Comparison of ENCODE assay signal across 14 cellular contexts in the genomic region with DNA sequence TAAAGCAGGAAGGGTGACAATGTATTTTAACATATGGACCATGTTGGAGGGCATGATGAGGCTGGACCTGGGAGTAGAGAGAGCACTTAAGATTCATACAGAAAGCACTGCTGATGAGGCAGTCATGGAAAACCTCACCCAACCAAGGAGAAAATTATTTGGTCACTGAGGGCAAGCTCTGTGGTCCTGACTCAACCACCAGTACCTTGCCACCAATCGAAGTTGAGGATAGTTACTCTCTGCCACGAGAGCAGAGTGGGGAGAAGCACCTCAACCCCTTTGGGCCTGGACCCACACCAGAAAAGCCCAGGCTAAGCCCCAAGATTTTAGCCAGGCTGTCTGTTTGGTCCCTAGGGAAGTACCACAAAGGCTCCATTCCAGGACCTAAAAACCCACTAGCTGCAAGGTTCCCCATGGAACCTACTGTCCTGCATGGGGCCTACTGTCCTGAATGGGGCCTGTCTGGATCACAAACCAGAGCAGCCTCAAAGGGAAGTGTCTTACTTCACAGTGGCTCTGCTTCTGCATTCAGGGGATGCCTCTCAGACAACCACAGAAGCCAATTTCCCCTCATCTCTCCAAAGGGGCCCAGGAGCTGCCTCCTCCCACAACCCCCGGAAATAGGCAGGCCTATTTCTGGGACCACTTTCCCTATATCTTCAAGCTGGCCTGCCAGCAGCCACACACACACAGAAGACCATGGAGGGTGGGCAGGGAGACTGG. TPM values are rescaled to one million over a fixed set of nuclear protein-coding genes. Genes with fewer than 3 reads are reported as not detected.
DNase-seq lines count a peak whose midpoint lies in the region; ATAC-seq, FAIRE-seq and TF ChIP-seq lines count a peak whose summit lies in the region.
"Had no signal": no experiment of that assay in that cellular context is flagged by ENCODE, and none has a peak within 500 bp of the region (broad histone marks: within the 10 kb centered on the region; RNA-seq: fewer than 3 reads in every experiment).

No MANE protein-coding gene starts in this region.

- TF ChIP-seq POLR2A in GM12892 (IDR thresholded peaks at IDR 0.05; ENCODE audit: low read depth, low read length) (peak; percentile 30), erythroblast (IDR thresholded peaks at IDR 0.05; ENCODE audit: low read length) (peak; percentile 30)

- DNase-seq in GM12892 (ENCODE audit: insufficient read length) (no peak), MV-4-11 (lab: John Stamatoyannopoulos, UW) (peak; percentile 89), erythroblast (lab: John Stamatoyannopoulos, UW) (no peak)
- DNase-seq: activated naive CD4-positive, alpha-beta T cell treated with Interleukin-2 at 50 U/mL for 16 hours; CD4-positive, alpha-beta T cell; effector memory CD8-positive, alpha-beta T cell; EL; foreskin melanocyte; immature natural killer cell; mesenchymal stem cell; NCI-H1092 had no signal

- no peak for FAIRE-seq in GM12892 (lab: Jason Lieb, UNC)

- ATAC-seq in GM18907 (IDR thresholded peaks at IDR 0.05; ENCODE audit: unreplicated experiment) = no peak
- no peak for ATAC-seq in HG03378 (IDR thresholded peaks at IDR 0.05; ENCODE audit: unreplicated experiment)
- ATAC-seq: activated CD4-positive, CD25-positive, alpha-beta regulatory T cell treated with anti-CD3 and anti-CD28 coated beads, Interleukin-2, amount 50 U/mL, for 24 hours; effector memory CD8-positive, alpha-beta T cell had no signal

RNA-seq across cellular contexts. Expression of gene CCDC71, which starts 4.2 kb away (rescaled TPM):
- polyA plus RNA-seq in GM12892 (2012; ENCODE audit: missing spikeins) = 15.7 TPM

RNA-seq across cellular contexts. Expression of gene KLHDC8B, which starts 9.4 kb away (rescaled TPM):
- polyA plus RNA-seq in GM12892 (2012; ENCODE audit: missing spikeins) = 4.3 TPM

RNA-seq across cellular contexts. Expression of gene LAMB2, which starts 29.1 kb away (rescaled TPM):
- not detected for polyA plus RNA-seq in GM12892 (2012; ENCODE audit: missing spikeins)
- polyA plus RNA-seq: immature natural killer cell had no signal

RNA-seq across cellular contexts. Expression of gene USP19, which starts 41.3 kb away (rescaled TPM):
- 19.5 TPM for polyA plus RNA-seq in GM12892 (2012; ENCODE audit: missing spikeins)

RNA-seq across cellular contexts. Expression of gene QARS1, which starts 57.4 kb away (rescaled TPM):
- 246 TPM for polyA plus RNA-seq in GM12892 (2012; ENCODE audit: missing spikeins)
